ENCODE assay signal across 8 cellular contexts in the genomic region with DNA sequence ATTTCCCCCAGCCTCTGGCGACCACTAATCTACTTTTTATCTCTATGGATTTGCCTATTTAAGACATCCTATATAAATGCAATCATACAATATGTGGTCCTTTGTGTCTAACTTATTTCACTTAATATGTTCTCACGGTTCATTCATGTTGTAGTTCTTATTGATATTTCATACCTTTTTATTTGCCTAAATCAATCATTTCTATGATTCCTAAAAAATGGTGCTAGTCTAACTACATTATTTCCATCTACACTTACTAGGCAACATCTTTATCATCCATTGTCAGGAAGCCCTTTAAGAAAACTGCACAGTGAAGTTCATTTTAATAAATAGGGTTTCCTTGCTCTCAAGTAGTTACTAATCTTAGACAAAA. TPM values are rescaled to one million over a fixed set of nuclear protein-coding genes. Genes with fewer than 3 reads are reported as not detected.
DNase-seq lines count a peak whose midpoint lies in the region; ATAC-seq and FAIRE-seq lines count a peak whose summit lies in the region.

No MANE protein-coding gene starts in this region.

- no peak overlapping the region for H3K9ac ChIP-seq in NT2/D1 (ENCODE audit: insufficient read length, low read depth)
- H3K9ac ChIP-seq in skeletal muscle tissue (ENCODE audit: low read depth in 1 of 3, low read length in 3 of 3): peak overlapping the region; percentile 95 to 98 (median 96)

- H3K4me1 ChIP-seq in NT2/D1 (ENCODE audit: insufficient read depth, insufficient read length) (no peaks in the 10 kb centered on the region), esophagus (ENCODE audit: control insufficient read depth in 2 of 2, insufficient read depth in 2 of 2, low read length in 1 of 2) (no peaks in the 10 kb centered on the region), skeletal muscle tissue (ENCODE audit: control insufficient read depth in 3 of 3, insufficient read depth in 3 of 3, low read length in 3 of 3) (peaks cover 7 to 20% (median 13%) of the 10 kb centered on the region in 3 donors)

- DNase-seq in NT2/D1 (ENCODE audit: low read depth, low spot score) (no peak), GM19239 (ENCODE audit: insufficient read length, low spot score) (no peak), NCI-H2029 treated with DMSO at 0.1 percent for 48 hours (lab: John Stamatoyannopoulos, UW) (no peak), COR-L47 (lab: John Stamatoyannopoulos, UW) (no peak)
- DNase-seq in stimulated activated CD4-positive, alpha-beta T cell treated with anti-CD3 and anti-CD28 coated beads, Interleukin-4, amount 100 ng/mL, for 4 hours: no peak

- ATAC-seq in GM19467 (IDR thresholded peaks at IDR 0.05; ENCODE audit: unreplicated experiment): peak; percentile 9

- no peak for FAIRE-seq in GM19239 (lab: Jason Lieb, UNC)

- H3K27me3 ChIP-seq in NT2/D1 (ENCODE audit: insufficient read depth, insufficient read length) (no peaks in the 10 kb centered on the region), esophagus (ENCODE audit: control insufficient read depth in 1 of 2, insufficient read depth in 2 of 2, low read length in 2 of 2) (no peaks in the 10 kb centered on the region), skeletal muscle tissue (ENCODE audit: control insufficient read depth in 3 of 3, insufficient read depth in 3 of 3, low read length in 3 of 3) (peaks cover 2 to 5% (median 5%) of the 10 kb centered on the region in 3 donors)

- H3K4me3 ChIP-seq in NT2/D1 (ENCODE audit: insufficient read length, low read depth) (peak overlapping the region; percentile 91), esophagus (ENCODE audit: low read depth in 1 of 2, low read length in 2 of 2) (peak overlapping the region; percentile 93 to 96), skeletal muscle tissue (ENCODE audit: low read length in 3 of 3) (peak overlapping the region; percentile 80 to 90 (median 83))

- 36 to 59% methylated on average over 2 of the region's 2 CpGs for WGBS in esophagus, 2 donors

- peaks cover 11% of the 10 kb centered on the region for H3K36me3 ChIP-seq in NT2/D1 (ENCODE audit: insufficient read depth, insufficient read length, low read length)
- H3K36me3 ChIP-seq in esophagus (ENCODE audit: control insufficient read depth in 2 of 2, insufficient read depth in 2 of 2, low read length in 1 of 2): no peaks in the 10 kb centered on the region
- H3K36me3 ChIP-seq in skeletal muscle tissue (ENCODE audit: control insufficient read depth in 3 of 3, insufficient read depth in 3 of 3, low read length in 3 of 3): no peaks in the 10 kb centered on the region

- H3K9me3 ChIP-seq in NT2/D1 (ENCODE audit: insufficient read depth, low read length) (no peaks in the 10 kb centered on the region), esophagus (ENCODE audit: control insufficient read depth in 2 of 2, insufficient read depth in 1 of 2, low read depth in 1 of 2, low read length in 1 of 2) (no peaks in the 10 kb centered on the region), skeletal muscle tissue (ENCODE audit: control insufficient read depth in 3 of 3, low read length in 3 of 3) (no peaks in the 10 kb centered on the region)

- H3K27ac ChIP-seq in esophagus (ENCODE audit: low read depth in 2 of 2, low read length in 1 of 2) (peak overlapping the region; percentile 94 to 97), skeletal muscle tissue (ENCODE audit: low read depth, low read length) (peak overlapping the region; percentile 88)

RNA-seq across cellular contexts. Expression of a gene that starts 0.4 kb away (rescaled TPM):
- polyA plus RNA-seq in esophagus: 10 to 100 TPM; 11.9 to 13.2 TPM
- 19.3 TPM for total RNA-seq in skeletal muscle tissue
